In the genomic region with DNA sequence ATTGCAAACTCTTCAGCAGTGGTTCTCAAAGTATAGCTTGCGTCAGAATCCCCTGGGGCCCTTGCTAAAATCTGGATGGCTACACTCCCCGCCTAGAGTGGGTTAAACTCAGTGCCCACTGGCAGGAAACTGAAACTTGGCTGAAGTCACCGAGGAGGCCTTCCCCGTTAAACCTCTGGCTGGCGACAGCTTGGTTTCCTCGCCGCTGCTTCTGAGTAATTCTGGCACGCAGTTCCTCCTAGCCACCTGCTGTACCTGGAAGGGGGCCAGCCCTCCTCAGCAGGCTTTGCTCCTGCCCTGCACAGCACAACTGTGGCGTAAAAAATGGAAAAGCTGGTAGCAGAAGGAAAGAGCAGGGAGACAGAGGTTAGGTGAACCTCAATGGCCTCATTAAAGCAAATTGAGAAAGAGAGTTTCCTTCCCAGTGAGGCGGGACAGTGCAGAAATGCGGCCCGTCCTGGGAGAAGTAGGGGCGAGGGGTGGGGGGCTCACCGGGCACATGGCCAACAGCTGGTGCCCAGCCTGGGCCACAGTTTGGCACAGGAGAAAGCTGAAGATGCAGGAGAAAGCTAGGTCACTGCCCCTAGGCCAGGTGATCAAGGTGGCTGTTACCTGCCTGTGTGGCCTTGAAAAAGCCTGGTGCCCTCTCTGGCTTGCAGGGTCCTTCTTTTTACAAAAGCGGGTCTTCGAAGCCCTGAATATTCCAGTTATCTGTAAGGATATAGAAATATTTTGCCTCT, we compare ENCODE assay signal across 8 cellular contexts. TPM values are rescaled to one million over a fixed set of nuclear protein-coding genes. Genes with fewer than 3 reads are reported as not detected.
DNase-seq lines count a peak whose midpoint lies in the region; ATAC-seq lines count a peak whose summit lies in the region.

No MANE protein-coding gene starts in this region.

- no peaks in the 10 kb centered on the region for H3K27me3 Mint-ChIP-seq in activated T-cell treated with anti-CD3 and anti-CD28 coated beads, Interleukin-2, amount 50 U/mL, for 4 hours (ENCODE audit: low read depth)

- H3K36me3 Mint-ChIP-seq in activated T-cell treated with anti-CD3 and anti-CD28 coated beads, Interleukin-2, amount 50 U/mL, for 4 hours (ENCODE audit: insufficient read depth), result no peaks in the 10 kb centered on the region

- peak; percentile 32 for DNase-seq in AG20443 (ENCODE audit: low spot score)
- peak; percentile 51 for DNase-seq in NCI-H345 treated with DMSO at 0.1 percent for 48 hours (lab: John Stamatoyannopoulos, UW; ENCODE audit: unreplicated experiment)
- peak; percentile 47 for DNase-seq in activated T-cell treated with anti-CD3 and anti-CD28 coated beads, Interleukin-2, amount 50 U/mL, for 4 hours
- peak; percentile 50 for DNase-seq in fibroblast of the conjunctiva (ENCODE audit: low read depth)
- peak; percentile 79 for DNase-seq in renal cortical epithelial cell (ENCODE audit: low read depth)

- H3K4me1 Mint-ChIP-seq in activated T-cell treated with anti-CD3 and anti-CD28 coated beads, Interleukin-2, amount 50 U/mL, for 4 hours (ENCODE audit: low read depth), result peaks cover 58% of the 10 kb centered on the region

- peak; percentile 74 for ATAC-seq in GM18868 (IDR thresholded peaks at IDR 0.05; ENCODE audit: unreplicated experiment)
- peak; percentile 65 for ATAC-seq in HG03060 (IDR thresholded peaks at IDR 0.05; ENCODE audit: low read depth, unreplicated experiment)
- ATAC-seq in activated T-cell treated with anti-CD3 and anti-CD28 coated beads, Interleukin-2, amount 50 U/mL, for 4 hours, result peak; percentile 19 to 36
- ATAC-seq in HG02970 (IDR thresholded peaks at IDR 0.05; ENCODE audit: low FRiP score, unreplicated experiment), result no peak

- no peaks in the 10 kb centered on the region for H3K9me3 Mint-ChIP-seq in activated T-cell treated with anti-CD3 and anti-CD28 coated beads, Interleukin-2, amount 50 U/mL, for 4 hours

- peak overlapping the region; percentile 88 for H3K4me3 Mint-ChIP-seq in activated T-cell treated with anti-CD3 and anti-CD28 coated beads, Interleukin-2, amount 50 U/mL, for 4 hours

RNA-seq across cellular contexts. Expression of a gene that starts 46.6 kb away (rescaled TPM):
- total RNA-seq in activated T-cell treated with anti-CD3 and anti-CD28 coated beads, Interleukin-2, amount 50 U/mL, for 4 hours, result 1 to 10 TPM in 1 of 3 donors, under 1 TPM in 2; 0.46 to 1.1 (median 0.69) TPM
- total RNA-seq in renal cortical epithelial cell, result 23.8 and 32.4 TPM in 2 replicates

Comparison
In these comparisons a context has a peak if more than half of its experiments do, and no peak if none do; other contexts are left out.
1. RNA of a gene that starts 46.6 kb away (total RNA-seq): 23.8 to 32.4 TPM in renal cortical epithelial cell; 0.46 to 1.1 TPM in activated T-cell treated with anti-CD3 and anti-CD28 coated beads, Interleukin-2, amount 50 U/mL, for 4 hours; every median in the first group is over 10 times any median in the second.
2. Peak in every context shown above with its lines, with median percentiles within 50 percentile points of each other: DNase-seq.